27 cellular contexts compared by ENCODE assay signal in the genomic region with DNA sequence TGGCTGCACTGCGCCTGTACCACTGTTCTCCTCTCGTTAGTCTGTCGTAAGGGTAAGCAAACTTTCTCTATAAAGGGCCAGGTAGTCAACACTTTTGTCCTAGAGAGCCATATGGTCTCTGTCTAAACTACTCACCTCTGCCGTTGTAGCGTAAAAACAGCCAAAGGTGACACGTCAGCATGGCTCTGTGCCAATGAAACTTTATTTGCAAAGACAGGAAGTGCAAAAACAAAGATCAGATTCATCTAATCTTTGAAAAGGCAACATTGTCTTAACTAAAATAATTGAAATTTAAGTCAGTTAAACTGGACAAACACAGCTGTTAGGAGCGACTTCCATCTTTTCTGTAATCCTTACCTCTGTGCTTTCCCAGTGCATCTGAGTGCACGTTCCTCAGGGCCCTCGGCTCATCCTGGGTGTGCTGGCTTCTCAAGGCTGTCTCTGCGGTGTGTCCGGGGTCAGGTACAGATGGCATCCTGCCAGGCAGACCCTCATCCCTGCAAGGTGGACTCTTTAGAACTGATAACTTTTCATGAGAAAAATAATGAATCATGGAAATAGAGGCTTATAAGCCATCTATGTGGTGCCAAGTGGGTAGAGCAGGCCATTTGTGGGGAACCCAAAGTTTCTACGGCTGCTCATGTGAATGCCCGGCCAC. TPM values are rescaled to one million over a fixed set of nuclear protein-coding genes. Genes with fewer than 3 reads are reported as not detected.
A peak's percentile ranks its signal among the peaks of the same experiment; 100 is the strongest.
DNase-seq lines count a peak whose midpoint lies in the region; ATAC-seq, FAIRE-seq and TF ChIP-seq lines count a peak whose summit lies in the region.
"Had no signal": no experiment of that assay in that cellular context is flagged by ENCODE, and none has a peak within 500 bp of the region (broad histone marks: within the 10 kb centered on the region; RNA-seq: fewer than 3 reads in every experiment).

No MANE protein-coding gene starts in this region.

- no peaks in the 10 kb centered on the region for H4K20me1 ChIP-seq in H1 (replicated peaks in 1 of 2; ENCODE audit: control insufficient read depth in 1 of 2, insufficient read depth in 2 of 2, low read length in 2 of 2)

- H3K14ac ChIP-seq in H1 (ENCODE audit: insufficient read length) = no peak overlapping the region

- H3K36me3 ChIP-seq in H1 (ENCODE audit: control insufficient read depth in 2 of 4, insufficient read depth in 4 of 4, low read length in 3 of 4) = no peaks in the 10 kb centered on the region
- no peaks in the 10 kb centered on the region for H3K36me3 ChIP-seq in colonic mucosa
- H3K36me3 ChIP-seq: BE2C, esophagus squamous epithelium, upper lobe of right lung, WERI-Rb-1 had no signal

- no peak for FAIRE-seq in H1 (lab: Jason Lieb, UNC)
- no peak for FAIRE-seq in frontal cortex (lab: Jason Lieb, UNC)

- no peak overlapping the region for H3K56ac ChIP-seq in H1 (replicated peaks; ENCODE audit: insufficient read length, low read depth, low read length)

- in situ Hi-C loops in GM13976 (cut with MboI; ENCODE audit: low sequenced_read_pairs, unreplicated experiment) = no loop called here

- no peak overlapping the region for H2BK15ac ChIP-seq in H1 (ENCODE audit: low read length)

- H3K23ac ChIP-seq in H1 (ENCODE audit: insufficient read length) = no peak overlapping the region

- 91% methylated on average over 13 of the region's 13 CpGs; no CpG with 5 or more reads in 1 of the 2 experiments for WGBS in H1 (ENCODE audit: extremely low coverage in 1 of 2, insufficient coverage in 1 of 2, insufficient read length in 1 of 2, insufficient replicate concordance in 2 of 2, low coverage in 1 of 2, low lambda C conversion rate in 2 of 2, missing lambda C conversion rate in 1 of 2), 2 experiments

- no peaks in the 10 kb centered on the region for H3K79me1 ChIP-seq in H1 (ENCODE audit: low read depth, low read length)

- H2BK12ac ChIP-seq in H1 (ENCODE audit: low read depth, low read length) = no peak overlapping the region

- H3K9ac ChIP-seq in H1 (replicated peaks in 1 of 4; ENCODE audit: extremely low read depth in 1 of 4, low read depth in 3 of 4, low read length in 3 of 4) (no peak overlapping the region), colonic mucosa (ENCODE audit: low read depth in 2 of 2, low read length in 2 of 2) (no peak overlapping the region)

- H2BK20ac ChIP-seq in H1 (ENCODE audit: low read length) = no peak overlapping the region

- CTCF ChIA-PET in H1 (lab: Charles Lee; ENCODE audit: partially characterized antibody) = interaction anchor here (0.6 to 1.5 kb wide), 3 partner anchors 10 to 28 kb away, joined by 3 to 4 read pairs (median 4); no protein-coding TSS in a partner anchor

- H2AK5ac ChIP-seq in H1 (ENCODE audit: low read depth, low read length) = no peak overlapping the region

- H3K79me2 ChIP-seq in H1 (ENCODE audit: control insufficient read depth in 1 of 2, insufficient read depth in 2 of 2, low read length in 2 of 2) = no peaks in the 10 kb centered on the region

- no peak overlapping the region for H3K4ac ChIP-seq in H1 (replicated peaks; ENCODE audit: insufficient read length, low read depth, low read length)

- TF ChIP-seq CTCF in H1 (IDR thresholded peaks at IDR 0.05; ENCODE audit: control extremely low read depth in 1 of 3, insufficient read depth in 1 of 3, low read depth in 1 of 3, low read length in 3 of 3) (no peak), GM13976 (IDR thresholded peaks at IDR 0.05; ENCODE audit: borderline replicate concordance, control extremely low read depth, extremely low read depth, insufficient read depth, missing control alignments) (no peak), colonic mucosa (IDR thresholded peaks at IDR 0.05) (no peak)

- POLR2A ChIA-PET in H1 (lab: Charles Lee; ENCODE audit: partially characterized antibody) = no interaction called here

- H4K5ac ChIP-seq in H1 (ENCODE audit: insufficient read length, low read depth, low read length) = no peak overlapping the region

- no peak for ATAC-seq in GM19351 (IDR thresholded peaks at IDR 0.05; ENCODE audit: unreplicated experiment)
- ATAC-seq: activated CD8-positive, alpha-beta memory T cell treated with anti-CD3 and anti-CD28 coated beads, Interleukin-2, amount 10 ng/mL, durations not matched to agents 7 days and 5 days; activated naive CD8-positive, alpha-beta T cell treated with anti-CD3 and anti-CD28 coated beads, Interleukin-2, amount 50 U/mL, for 24 hours; sciatic nerve; upper lobe of right lung had no signal

- H2AFZ ChIP-seq in H1 (ENCODE audit: low read length) = no peak overlapping the region

- H3K27me3 ChIP-seq in H1 (replicated peaks in 1 of 4; ENCODE audit: control insufficient read depth in 3 of 4, extremely low read depth in 1 of 4, insufficient read depth in 3 of 4, low read length in 3 of 4) (no peaks in the 10 kb centered on the region), colonic mucosa (no peaks in the 10 kb centered on the region)
- H3K27me3 ChIP-seq: upper lobe of right lung had no signal

- H3K27ac ChIP-seq in H1 (ENCODE audit: low read depth, low read length) (no peak overlapping the region), colonic mucosa (no peak overlapping the region)
- H3K27ac ChIP-seq: esophagus squamous epithelium, RWPE1, upper lobe of right lung, WERI-Rb-1 had no signal

- intact Hi-C loops in colonic mucosa (cut with DNase I) = no loop called here

- no peak overlapping the region for H3K4me2 ChIP-seq in H1 (ENCODE audit: insufficient read depth in 1 of 2, low read depth in 2 of 2, low read length in 2 of 2)

- H2BK5ac ChIP-seq in H1 (ENCODE audit: low read depth, low read length) = no peak overlapping the region

- TF ChIP-seq POLR2A in H1 (IDR thresholded peaks at IDR 0.05; ENCODE audit: control extremely low read depth in 1 of 2, low read depth in 2 of 2, low read length in 2 of 2) = no peak

- TF ChIP-seq EP300 in H1 (IDR thresholded peaks at IDR 0.05; ENCODE audit: borderline replicate concordance in 1 of 2, low read depth in 2 of 2, low read length in 2 of 2) = no peak

- H3K4me3 ChIP-seq in H1 (ENCODE audit: extremely low read depth in 1 of 4, insufficient read depth in 2 of 4, low read depth in 3 of 4, low read length in 4 of 4) (no peak overlapping the region), colonic mucosa (no peak overlapping the region)
- H3K4me3 ChIP-seq: esophagus squamous epithelium, upper lobe of right lung had no signal

- no peak for TF ChIP-seq RAD21 in H1 (IDR thresholded peaks at IDR 0.05 in 1 of 2, conservative IDR thresholded peaks at IDR 0.05 in 1 of 2; ENCODE audit: low read depth in 2 of 2, low read length in 2 of 2)

- H4K8ac ChIP-seq in H1 (ENCODE audit: extremely low read depth, insufficient read depth, low read length) = 0 out of 2 replicates have a peak overlapping the region, but pooled peaks have one; percentile 11

- H2BK120ac ChIP-seq in H1 (replicated peaks; ENCODE audit: low read depth, low read length) = no peak overlapping the region

- H3K4me1 ChIP-seq in H1 (replicated peaks in 1 of 4; ENCODE audit: control insufficient read depth in 3 of 4, insufficient read depth in 4 of 4, low read length in 3 of 4) (no peaks in the 10 kb centered on the region), colonic mucosa (no peaks in the 10 kb centered on the region)
- H3K4me1 ChIP-seq: BE2C, upper lobe of right lung had no signal

- H3K23me2 ChIP-seq in H1 (ENCODE audit: low read depth, low read length) = no peaks in the 10 kb centered on the region

- H4K91ac ChIP-seq in H1 (replicated peaks; ENCODE audit: insufficient read length, low read length) = no peak overlapping the region

- H3K9me3 ChIP-seq in H1 (ENCODE audit: insufficient read depth in 2 of 2, low read depth in 1 of 2, low read length in 1 of 2) = no peaks in the 10 kb centered on the region
- no peaks in the 10 kb centered on the region for H3K9me3 ChIP-seq in colonic mucosa
- H3K9me3 ChIP-seq: BE2C, upper lobe of right lung had no signal

- no peak overlapping the region for H3K18ac ChIP-seq in H1 (ENCODE audit: extremely low read depth, low read length)

- peak; percentile 67 for DNase-seq in COLO668 (lab: John Stamatoyannopoulos, UW; ENCODE audit: unreplicated experiment)
- DNase-seq in M059J (ENCODE audit: low read depth) = peak; percentile 3
- peak; percentile 89 for DNase-seq in NCI-H748 (lab: John Stamatoyannopoulos, UW; ENCODE audit: unreplicated experiment)
- no peak for DNase-seq in H1 (ENCODE audit: low read depth in 1 of 2, low spot score in 2 of 2)
- DNase-seq in GM13976 (ENCODE audit: low spot score) = no peak
- no peak for DNase-seq in frontal cortex (ENCODE audit: low spot score in 2 of 2)
- DNase-seq in colonic mucosa = no peak
- DNase-seq: ACHN; activated CD4-positive, alpha-beta T cell treated with anti-CD3 and anti-CD28 coated beads, Interleukin-2, amount 10 ng/mL, durations not matched to agents 7 days and 5 days; activated CD8-positive, alpha-beta memory T cell treated with anti-CD3 and anti-CD28 coated beads, Interleukin-2, amount 10 ng/mL, durations not matched to agents 7 days and 5 days; activated naive CD8-positive, alpha-beta T cell treated with anti-CD3 and anti-CD28 coated beads, Interleukin-2, amount 50 U/mL, for 24 hours; activated T-cell treated with anti-CD3 and anti-CD28 coated beads, Interleukin-2, amount 50 U/mL, for 48 hours; BE2C; central memory CD4-positive, alpha-beta T cell; dermis blood vessel endothelial cell; DMS79 treated with DMSO at 0.1 percent for 48 hours; esophagus squamous epithelium; foreskin melanocyte; Karpas-422; NCI-H187 treated with DMSO at 0.1 percent for 48 hours; NCI-H526; stimulated activated CD4-positive, alpha-beta T cell treated with anti-CD3 and anti-CD28 coated beads, Interleukin-4, amount 100 ng/mL, for 4 hours; upper lobe of right lung; WERI-Rb-1 had no signal

TF ChIP-seq in H1, 55 proteins besides CTCF, POLR2A, EP300 and RAD21:
- TF ChIP-seq TAF1 (IDR thresholded peaks at IDR 0.05; ENCODE audit: low read depth, low read length) = no peak
- no peak for TF ChIP-seq TCF12 (IDR thresholded peaks at IDR 0.05; ENCODE audit: low read depth, low read length)
- no peak for TF ChIP-seq SP4 (IDR thresholded peaks at IDR 0.05; ENCODE audit: low read length)

RNA-seq across cellular contexts. Expression of gene IRX4, which starts 35.2 kb away (rescaled TPM):
- total RNA-seq in M059J (2014; rRNA removed; shearing (Covaris generic)) = not detected in 2 replicates
- 0.82 and 1.2 TPM in 2 replicates for total RNA-seq in H1 (2021; fragmentation: NEBNext Ultra II Directional; extraction: Animal tissue kit (Norgen Biotek cat#: 25700))
- 0.45 and 0.97 TPM in 2 replicates for polyA plus RNA-seq in H1 (2011; rRNA removed)
- 0.87 TPM for polyA plus RNA-seq in H1 (2011; cell fraction: cytosol; rRNA removed)
- 1.8 TPM for polyA plus RNA-seq in H1 (2011; cell fraction: nucleus; rRNA removed)
- polyA plus RNA-seq in H1 (2012, experiment 1 of 2) = 0.40 to 1.2 TPM (median 1.1 TPM) in 4 replicates
- polyA plus RNA-seq in H1 (2012, experiment 2 of 2) = 1.1 TPM
- 1.0 TPM for polyA plus RNA-seq in H1 (2013, experiment 1 of 2)
- 0.75 TPM for polyA plus RNA-seq in H1 (2013, experiment 2 of 2)
- 0.16 and 0.44 TPM in 2 replicates for polyA minus RNA-seq in H1 (2011; rRNA and poly(A)+ RNA removed)
- 0.95 TPM for polyA minus RNA-seq in H1 (2011; cell fraction: cytosol; rRNA and poly(A)+ RNA removed)
- polyA minus RNA-seq in H1 (2011; cell fraction: nucleus; rRNA and poly(A)+ RNA removed) = 0.50 TPM
- total RNA-seq in frontal cortex (not detected), colonic mucosa (not detected)
- total RNA-seq: activated CD4-positive, alpha-beta T cell treated with anti-CD3 and anti-CD28 coated beads, Interleukin-2, amount 10 ng/mL, durations not matched to agents 7 days and 5 days; activated CD8-positive, alpha-beta memory T cell treated with anti-CD3 and anti-CD28 coated beads, Interleukin-2, amount 10 ng/mL, durations not matched to agents 7 days and 5 days; dermis blood vessel endothelial cell; sciatic nerve; upper lobe of right lung had no signal

Comparison
In these comparisons a context has a peak if more than half of its experiments do, and no peak if none do; other contexts are left out.
1. DNase-seq: peak in COLO668 (single experiment), M059J (single experiment) and NCI-H748 (single experiment); none in H1 (0 of 2), GM13976 (single experiment), frontal cortex (0 of 2) and colonic mucosa (single experiment).